In the genomic region with DNA sequence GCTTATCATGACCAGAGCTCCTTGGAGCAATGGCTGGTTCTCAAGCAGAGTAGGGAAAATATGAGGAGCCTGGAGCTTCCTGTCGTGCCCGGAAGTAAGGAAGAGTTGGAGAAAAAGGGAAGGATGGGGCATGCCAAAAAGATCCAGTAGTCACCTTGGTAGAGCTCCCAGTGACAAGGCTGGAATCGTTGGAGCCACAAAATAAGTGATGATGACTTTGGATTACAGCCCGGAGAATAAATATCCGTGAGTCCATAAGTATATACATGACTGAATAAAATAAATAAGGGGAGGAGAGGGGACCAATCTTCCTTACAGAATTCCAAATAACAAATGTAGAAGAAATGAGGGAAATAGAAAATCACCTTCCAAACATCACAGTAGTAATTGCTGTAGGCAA, we compare ENCODE assay signal across 20 cellular contexts. TPM values are rescaled to one million over a fixed set of nuclear protein-coding genes. Genes with fewer than 3 reads are reported as not detected.
DNase-seq lines count a peak whose midpoint lies in the region; ATAC-seq, FAIRE-seq and TF ChIP-seq lines count a peak whose summit lies in the region.
"Had no signal": no experiment of that assay in that cellular context is flagged by ENCODE, and none has a peak within 500 bp of the region (broad histone marks: within the 10 kb centered on the region; RNA-seq: fewer than 3 reads in every experiment).

No MANE protein-coding gene starts in this region.

- H3K27ac ChIP-seq in A549 (peak overlapping the region in 1 of 2 experiments; percentile 43; a peak in 2 of 6 replicates), HUES6 (ENCODE audit: low read depth, low read length) (peak overlapping the region; percentile 31; the same call in 1 of the 2 replicates), neural progenitor cell (no peak overlapping the region)
- H3K27ac ChIP-seq: BLaER1, GM23248, KMS-11 had no signal

- TF ChIP-seq CTCF in A549 (IDR thresholded peaks at IDR 0.05) (no peak), endothelial cell (IDR thresholded peaks at IDR 0.05; ENCODE audit: unreplicated experiment) (no peak), neural progenitor cell (IDR thresholded peaks at IDR 0.05) (no peak), BE2C (IDR thresholded peaks at IDR 0.05; ENCODE audit: low read depth, low read length) (no peak)

- H3K4me3 ChIP-seq in A549 (no peak overlapping the region), HUES6 (ENCODE audit: low read depth, low read length) (no peak overlapping the region), neural progenitor cell (no peak overlapping the region), BE2C (ENCODE audit: low read depth, low read length) (no peak overlapping the region)
- H3K4me3 ChIP-seq: BLaER1, GM23248 had no signal

- no peak for TF ChIP-seq EP300 in A549 (IDR thresholded peaks at IDR 0.05)

- DNase-seq in A549 (ENCODE audit: low read depth in 1 of 2, low spot score in 1 of 2) (no peak), NCI-H69 (lab: John Stamatoyannopoulos, UW) (peak; percentile 40), endothelial cell (ENCODE audit: low spot score) (no peak), DMS79 (lab: John Stamatoyannopoulos, UW) (no peak), neural progenitor cell (ENCODE audit: low spot score) (no peak), erythroblast (lab: John Stamatoyannopoulos, UW) (no peak), BE2C (no peak)
- DNase-seq: DND-41, GM23248, NCI-H1436 treated with DMSO at 0.1 percent for 48 hours, NCI-H345, NCI-H524 treated with DMSO at 0.1 percent for 48 hours, T-helper 17 cell had no signal

- H3K27me3 ChIP-seq in HUES6 (ENCODE audit: control insufficient read depth, insufficient read depth, low read length) (no peaks in the 10 kb centered on the region), neural progenitor cell (no peaks in the 10 kb centered on the region), BE2C (no peaks in the 10 kb centered on the region)
- H3K27me3 ChIP-seq: BLaER1 had no signal

- CTCF ChIA-PET in A549 (lab: Yijun Ruan, JAX) = interaction anchor here (1.8 to 4.0 kb wide), 5 partner anchors 12 to 114 kb away, joined by 6 to 16 read pairs (median 8); no protein-coding TSS in a partner anchor

- H3K9me3 Mint-ChIP-seq in endothelial cell (ENCODE audit: unreplicated experiment) = no peaks in the 10 kb centered on the region
- no peaks in the 10 kb centered on the region for H3K9me3 Mint-ChIP-seq in neural progenitor cell

- no peak for ATAC-seq in A549
- ATAC-seq: Right ventricle myocardium inferior, T-helper 17 cell had no signal

- POLR2A ChIA-PET in A549 (lab: Yijun Ruan, JAX) = interaction anchor here (0.6 kb wide), 1 partner anchor 158 kb away, joined by 3 read pairs; no protein-coding TSS in a partner anchor

- H3K4me3 Mint-ChIP-seq in endothelial cell (ENCODE audit: unreplicated experiment) = peak overlapping the region; percentile 37
- H3K4me3 Mint-ChIP-seq in neural progenitor cell = no peak overlapping the region
- H3K4me3 Mint-ChIP-seq: T-helper 17 cell had no signal

- peaks cover 5% of the 10 kb centered on the region for H3F3A ChIP-seq in neural progenitor cell (ENCODE audit: low read depth)

- TF ChIP-seq RAD21 in A549 (conservative IDR thresholded peaks at IDR 0.05 in 1 of 2, IDR thresholded peaks at IDR 0.05 in 1 of 2) = no peak

- H3K9ac ChIP-seq in HUES6 (ENCODE audit: low read length) = no peak overlapping the region
- no peak overlapping the region for H3K9ac ChIP-seq in neural progenitor cell
- H3K9ac ChIP-seq: BLaER1, GM23248, KMS-11 had no signal

- H3K4me1 Mint-ChIP-seq in endothelial cell (ENCODE audit: unreplicated experiment) (peaks cover 54% of the 10 kb centered on the region), neural progenitor cell (peaks cover 30% of the 10 kb centered on the region)

- TF ChIP-seq POLR2A in A549 (IDR thresholded peaks at IDR 0.05; ENCODE audit: low read length) (no peak), erythroblast (IDR thresholded peaks at IDR 0.05; ENCODE audit: low read length) (no peak)

- peak overlapping the region; percentile 39 for H3K27ac Mint-ChIP-seq in endothelial cell (ENCODE audit: unreplicated experiment)
- no peak overlapping the region for H3K27ac Mint-ChIP-seq in neural progenitor cell
- H3K27ac Mint-ChIP-seq: T-helper 17 cell had no signal

- no peak overlapping the region for H2AFZ ChIP-seq in neural progenitor cell (replicated peaks)
- H2AFZ ChIP-seq: GM23248 had no signal

- H3K27me3 Mint-ChIP-seq in endothelial cell (ENCODE audit: unreplicated experiment) (peaks cover 5% of the 10 kb centered on the region), neural progenitor cell (ENCODE audit: insufficient read depth, low read depth) (no peaks in the 10 kb centered on the region)
- H3K27me3 Mint-ChIP-seq: T-helper 17 cell had no signal

- peak overlapping the region; percentile 25; the same call in 2 of the 3 replicates for H3K4me2 ChIP-seq in A549
- no peak overlapping the region for H3K4me2 ChIP-seq in neural progenitor cell
- H3K4me2 ChIP-seq: BLaER1, KMS-11 had no signal

- peaks cover 60% of the 10 kb centered on the region for H4K20me1 ChIP-seq in neural progenitor cell (ENCODE audit: low read depth)

- H3K4me1 ChIP-seq in A549 = peaks cover 53% of the 10 kb centered on the region
- H3K4me1 ChIP-seq in HUES6 (ENCODE audit: control insufficient read depth, insufficient read depth, low read length) = peaks cover 32% of the 10 kb centered on the region
- H3K4me1 ChIP-seq in neural progenitor cell = peaks cover 22% of the 10 kb centered on the region
- H3K4me1 ChIP-seq in BE2C = peaks cover 9% of the 10 kb centered on the region

- H3K36me3 Mint-ChIP-seq in endothelial cell (ENCODE audit: low read depth, unreplicated experiment) = peaks cover 19% of the 10 kb centered on the region
- peaks cover 6% of the 10 kb centered on the region for H3K36me3 Mint-ChIP-seq in neural progenitor cell

- WGBS in A549 (ENCODE audit: missing lambda C conversion rate) = 38% methylated on average over 5 of the region's 5 CpGs

- H3K36me3 ChIP-seq in HUES6 (ENCODE audit: control insufficient read depth, insufficient read depth, low read length) (peaks cover 29% of the 10 kb centered on the region), neural progenitor cell (no peaks in the 10 kb centered on the region), BE2C (peaks cover 13% of the 10 kb centered on the region)

- FAIRE-seq in A549 (lab: Jason Lieb, UNC) = no peak
- FAIRE-seq: A204.1, G401.6, RCC 7860 had no signal

- H3K9me3 ChIP-seq in A549 (no peaks in the 10 kb centered on the region), HUES6 (ENCODE audit: control insufficient read depth, insufficient read depth, low read depth, low read length) (no peaks in the 10 kb centered on the region), neural progenitor cell (ENCODE audit: low read depth) (no peaks in the 10 kb centered on the region), BE2C (no peaks in the 10 kb centered on the region)
- H3K9me3 ChIP-seq: BLaER1 had no signal

- H3K79me2 ChIP-seq in neural progenitor cell (ENCODE audit: low read depth) = peaks cover 43% of the 10 kb centered on the region

TF ChIP-seq in A549, 52 proteins besides CTCF, POLR2A, EP300 and RAD21:
- TF ChIP-seq PHF8 (IDR thresholded peaks at IDR 0.05; ENCODE audit: borderline replicate concordance, low read depth) (no peak), GATA3 (IDR thresholded peaks at IDR 0.05; ENCODE audit: borderline replicate concordance) (no peak), EHMT2 (IDR thresholded peaks at IDR 0.05; ENCODE audit: low read depth) (no peak), RARB (CRISPR knock-in tag; IDR thresholded peaks at IDR 0.05) (no peak), HOXB13 (CRISPR knock-in tag; IDR thresholded peaks at IDR 0.05; ENCODE audit: low read depth) (no peak), FOXS1 (CRISPR knock-in tag; IDR thresholded peaks at IDR 0.05) (no peak)
- TF ChIP-seq, protein P1, sequence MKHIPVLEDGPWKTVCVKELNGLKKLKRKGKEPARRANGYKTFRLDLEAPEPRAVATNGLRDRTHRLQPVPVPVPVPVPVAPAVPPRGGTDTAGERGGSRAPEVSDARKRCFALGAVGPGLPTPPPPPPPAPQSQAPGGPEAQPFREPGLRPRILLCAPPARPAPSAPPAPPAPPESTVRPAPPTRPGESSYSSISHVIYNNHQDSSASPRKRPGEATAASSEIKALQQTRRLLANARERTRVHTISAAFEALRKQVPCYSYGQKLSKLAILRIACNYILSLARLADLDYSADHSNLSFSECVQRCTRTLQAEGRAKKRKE (CRISPR knock-in tag; IDR thresholded peaks at IDR 0.05; ENCODE audit: low read depth) = no peak
- TF ChIP-seq, protein P2, sequence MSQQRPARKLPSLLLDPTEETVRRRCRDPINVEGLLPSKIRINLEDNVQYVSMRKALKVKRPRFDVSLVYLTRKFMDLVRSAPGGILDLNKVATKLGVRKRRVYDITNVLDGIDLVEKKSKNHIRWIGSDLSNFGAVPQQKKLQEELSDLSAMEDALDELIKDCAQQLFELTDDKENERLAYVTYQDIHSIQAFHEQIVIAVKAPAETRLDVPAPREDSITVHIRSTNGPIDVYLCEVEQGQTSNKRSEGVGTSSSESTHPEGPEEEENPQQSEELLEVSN (IDR thresholded peaks at IDR 0.05; ENCODE audit: borderline replicate concordance, low read depth) = no peak

RNA-seq across cellular contexts. Expression of a gene that starts 29.3 kb away (rescaled TPM):
- 13.0 and 14.9 TPM in 2 replicates for polyA plus RNA-seq in A549 (2011; rRNA removed)
- polyA plus RNA-seq in A549 (2012; cell fraction: cytosol; rRNA removed) = 6.5 and 8.7 TPM in 2 replicates
- 16.3 and 18.7 TPM in 2 replicates for polyA plus RNA-seq in A549 (2012; cell fraction: nucleus; rRNA removed)
- 6.9 to 7.9 TPM (median 7.7 TPM) in 3 replicates for polyA plus RNA-seq in A549 (2017; fragmentation: RNase III; extraction: RNeasy Plus Mini Kit Qiagen cat#74134 plus additional on column Dnase treatment)
- polyA minus RNA-seq in A549 (2011; rRNA and poly(A)+ RNA removed) = 20.5 and 20.9 TPM in 2 replicates
- total RNA-seq in endothelial cell (ENCODE audit: unreplicated experiment) = 32.5 TPM
- total RNA-seq in neural progenitor cell (ENCODE audit: low replicate concordance) = 14.1 and 18.0 TPM in 2 replicates
- 8.8 TPM for polyA plus RNA-seq in BE2C (2012; ENCODE audit: insufficient read depth, insufficient read length, low read depth)
